In genomic region chr3:142296507-142296906, GRCh38 we compare ENCODE assay signal across 24 cellular contexts.
"Had no signal": no experiment of that assay in that cellular context is flagged by ENCODE, and none has a peak within 500 bp of the region (broad histone marks: within the 10 kb centered on the region; RNA-seq: fewer than 3 reads in every experiment).

No MANE protein-coding gene starts in this region.

- H3K4me2 ChIP-seq: neural progenitor cell had no signal

- ATAC-seq: psoas muscle; right cardiac atrium; right lobe of liver; stimulated activated effector memory CD8-positive, alpha-beta T cell treated with anti-CD3 and anti-CD28 coated beads, Interleukin-12 subunit alpha, Interleukin-12 subunit beta, amount 100 ng/mL, for 72 hours; stimulated activated naive B cell treated with anti-CD40 and anti-IgM and Interleukin-4, amounts not matched to agents 10 μg/mL and 1 μg/mL and 100 μg/mL, for 72 hours had no signal

- H3K9ac ChIP-seq: neural progenitor cell, parathyroid adenoma had no signal

- H3K36me3 ChIP-seq: neural progenitor cell, ovary, right lobe of liver, sigmoid colon, stomach, thoracic aorta, thyroid gland, tibial nerve, upper lobe of left lung, vagina had no signal

- H3K4me1 ChIP-seq: neural progenitor cell, parathyroid adenoma, psoas muscle, right lobe of liver, sigmoid colon, stomach, thyroid gland, tibial nerve, upper lobe of left lung, vagina had no signal

- H3K27me3 ChIP-seq: neural progenitor cell, ovary, right lobe of liver, sigmoid colon, stomach, thyroid gland, tibial nerve, upper lobe of left lung, vagina had no signal

- H2AFZ ChIP-seq: neural progenitor cell, parathyroid adenoma had no signal

- H3K4me3 ChIP-seq: neural progenitor cell, ovary, psoas muscle, right lobe of liver, sigmoid colon, stomach, thoracic aorta, thyroid gland, tibial nerve, upper lobe of left lung, vagina had no signal

- H3K79me2 ChIP-seq: parathyroid adenoma had no signal

- H3K27ac ChIP-seq: neural progenitor cell, ovary, parathyroid adenoma, psoas muscle, right lobe of liver, sigmoid colon, stomach, thoracic aorta, thyroid gland, tibial nerve, upper lobe of left lung, vagina had no signal

- H3K9me3 ChIP-seq: ovary, psoas muscle, right lobe of liver, sigmoid colon, stomach, thoracic aorta, thyroid gland, tibial nerve, upper lobe of left lung, vagina had no signal

- DNase-seq: occipital lobe; ovary; posterior cingulate gyrus; psoas muscle; right cardiac atrium; right lobe of liver; sigmoid colon; small intestine; stimulated activated CD4-positive, alpha-beta T cell treated with anti-CD3 and anti-CD28 coated beads, Interleukin-15, amount 100 ng/mL, for 24 hours; stimulated activated CD4-positive, alpha-beta T cell treated with anti-CD3 and anti-CD28 coated beads, Interleukin-2, amount 100 ng/mL, for 24 hours; stimulated activated CD4-positive, alpha-beta T cell treated with anti-CD3 and anti-CD28 coated beads, Interleukin-2, amount 100 ng/mL, for 48 hours; stimulated activated CD4-positive, alpha-beta T cell treated with anti-CD3 and anti-CD28 coated beads, Interleukin-4, amount 100 ng/mL, for 24 hours; stimulated activated naive B cell treated with anti-CD40 and anti-IgM and Interleukin-4, amounts not matched to agents 10 μg/mL and 1 μg/mL and 100 μg/mL, for 72 hours; stimulated activated naive CD4-positive, alpha-beta T cell treated with Interleukin-2 at 50 U/mL for 16 hours; stomach; thyroid gland; trophoblast cell; upper lobe of left lung had no signal
